In the genomic region with DNA sequence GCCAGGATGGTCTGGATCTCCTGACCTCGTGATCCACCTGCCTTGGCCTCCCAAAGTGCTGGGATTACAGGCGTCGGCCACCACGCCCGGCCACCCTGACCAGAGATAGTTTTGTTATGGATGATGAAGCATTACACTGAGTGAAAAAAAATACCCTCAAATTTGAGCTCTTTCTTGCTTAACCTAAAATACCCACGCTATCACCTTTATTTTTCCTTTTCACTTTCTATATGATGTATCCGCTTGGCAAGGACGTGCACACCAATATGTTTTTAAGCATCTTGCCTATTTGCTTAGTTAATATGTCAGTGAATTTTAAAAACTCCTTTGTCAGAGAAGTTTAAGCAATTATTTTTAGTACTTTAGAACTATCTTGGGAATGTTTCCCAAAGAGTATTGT, we compare ENCODE assay signal across 1 cellular context.
TF ChIP-seq lines count a peak whose summit lies in the region.

No MANE protein-coding gene starts in this region.

TF ChIP-seq in HepG2, 621 proteins besides CTCF, POLR2A, EP300 and RAD21 (continued from another document):
- TF ChIP-seq, protein P1, sequence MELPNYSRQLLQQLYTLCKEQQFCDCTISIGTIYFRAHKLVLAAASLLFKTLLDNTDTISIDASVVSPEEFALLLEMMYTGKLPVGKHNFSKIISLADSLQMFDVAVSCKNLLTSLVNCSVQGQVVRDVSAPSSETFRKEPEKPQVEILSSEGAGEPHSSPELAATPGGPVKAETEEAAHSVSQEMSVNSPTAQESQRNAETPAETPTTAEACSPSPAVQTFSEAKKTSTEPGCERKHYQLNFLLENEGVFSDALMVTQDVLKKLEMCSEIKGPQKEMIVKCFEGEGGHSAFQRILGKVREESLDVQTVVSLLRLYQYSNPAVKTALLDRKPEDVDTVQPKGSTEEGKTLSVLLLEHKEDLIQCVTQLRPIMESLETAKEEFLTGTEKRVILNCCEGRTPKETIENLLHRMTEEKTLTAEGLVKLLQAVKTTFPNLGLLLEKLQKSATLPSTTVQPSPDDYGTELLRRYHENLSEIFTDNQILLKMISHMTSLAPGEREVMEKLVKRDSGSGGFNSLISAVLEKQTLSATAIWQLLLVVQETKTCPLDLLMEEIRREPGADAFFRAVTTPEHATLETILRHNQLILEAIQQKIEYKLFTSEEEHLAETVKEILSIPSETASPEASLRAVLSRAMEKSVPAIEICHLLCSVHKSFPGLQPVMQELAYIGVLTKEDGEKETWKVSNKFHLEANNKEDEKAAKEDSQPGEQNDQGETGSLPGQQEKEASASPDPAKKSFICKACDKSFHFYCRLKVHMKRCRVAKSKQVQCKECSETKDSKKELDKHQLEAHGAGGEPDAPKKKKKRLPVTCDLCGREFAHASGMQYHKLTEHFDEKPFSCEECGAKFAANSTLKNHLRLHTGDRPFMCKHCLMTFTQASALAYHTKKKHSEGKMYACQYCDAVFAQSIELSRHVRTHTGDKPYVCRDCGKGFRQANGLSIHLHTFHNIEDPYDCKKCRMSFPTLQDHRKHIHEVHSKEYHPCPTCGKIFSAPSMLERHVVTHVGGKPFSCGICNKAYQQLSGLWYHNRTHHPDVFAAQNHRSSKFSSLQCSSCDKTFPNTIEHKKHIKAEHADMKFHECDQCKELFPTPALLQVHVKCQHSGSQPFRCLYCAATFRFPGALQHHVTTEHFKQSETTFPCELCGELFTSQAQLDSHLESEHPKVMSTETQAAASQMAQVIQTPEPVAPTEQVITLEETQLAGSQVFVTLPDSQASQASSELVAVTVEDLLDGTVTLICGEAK (IDR thresholded peaks at IDR 0.05): no peak
- TF ChIP-seq, protein P1 (CRISPR knock-in tag; IDR thresholded peaks at IDR 0.05): no peak
- TF ChIP-seq HOXA3 (CRISPR knock-in tag; IDR thresholded peaks at IDR 0.05): no peak
